In the genomic region with DNA sequence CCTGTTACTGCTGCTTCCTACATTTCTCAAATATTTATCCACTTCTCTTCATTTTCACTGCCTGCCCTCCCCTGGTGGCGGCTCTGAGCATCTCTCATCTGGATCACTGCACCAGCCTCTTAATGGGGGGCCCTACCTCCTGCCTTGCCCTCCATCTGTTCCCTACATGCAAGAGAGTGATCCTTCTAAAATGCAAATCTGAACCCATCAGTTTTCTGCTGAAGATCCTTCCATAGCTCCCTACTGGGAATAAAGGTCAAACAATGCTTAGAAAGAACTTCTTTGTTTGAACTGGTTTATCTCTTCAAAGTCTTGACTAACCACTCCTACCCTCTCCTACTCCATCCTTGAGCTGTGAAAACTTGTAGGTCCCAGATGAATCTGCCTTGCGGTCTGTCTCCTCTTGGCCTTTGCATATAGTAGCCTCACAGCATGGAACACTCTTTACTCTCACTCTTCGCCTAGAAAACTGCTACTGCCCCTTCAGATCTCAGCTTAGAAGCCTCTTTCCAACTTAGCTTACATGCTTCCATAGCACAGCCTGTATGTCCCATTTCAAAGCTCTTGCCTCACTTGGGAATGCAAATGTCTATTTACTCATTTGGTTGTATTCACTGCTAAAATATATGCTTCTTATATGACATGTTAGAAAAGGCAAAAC, we compare ENCODE assay signal across 1 cellular context.
TF ChIP-seq lines count a peak whose summit lies in the region.

No MANE protein-coding gene starts in this region.

TF ChIP-seq in GM12878, 131 proteins besides CTCF, POLR2A, EP300 and RAD21 (continued from another document):
- TF ChIP-seq, protein P1, sequence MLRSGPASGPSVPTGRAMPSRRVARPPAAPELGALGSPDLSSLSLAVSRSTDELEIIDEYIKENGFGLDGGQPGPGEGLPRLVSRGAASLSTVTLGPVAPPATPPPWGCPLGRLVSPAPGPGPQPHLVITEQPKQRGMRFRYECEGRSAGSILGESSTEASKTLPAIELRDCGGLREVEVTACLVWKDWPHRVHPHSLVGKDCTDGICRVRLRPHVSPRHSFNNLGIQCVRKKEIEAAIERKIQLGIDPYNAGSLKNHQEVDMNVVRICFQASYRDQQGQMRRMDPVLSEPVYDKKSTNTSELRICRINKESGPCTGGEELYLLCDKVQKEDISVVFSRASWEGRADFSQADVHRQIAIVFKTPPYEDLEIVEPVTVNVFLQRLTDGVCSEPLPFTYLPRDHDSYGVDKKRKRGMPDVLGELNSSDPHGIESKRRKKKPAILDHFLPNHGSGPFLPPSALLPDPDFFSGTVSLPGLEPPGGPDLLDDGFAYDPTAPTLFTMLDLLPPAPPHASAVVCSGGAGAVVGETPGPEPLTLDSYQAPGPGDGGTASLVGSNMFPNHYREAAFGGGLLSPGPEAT (IDR thresholded peaks at IDR 0.05; ENCODE audit: low read depth): no peak
- TF ChIP-seq TARDBP (IDR thresholded peaks at IDR 0.05; ENCODE audit: borderline replicate concordance): no peak
- TF ChIP-seq RFX5 (IDR thresholded peaks at IDR 0.05; ENCODE audit: low read depth, low read length): no peak
- TF ChIP-seq SMAD1 (IDR thresholded peaks at IDR 0.05; ENCODE audit: low read depth, partially characterized antibody): no peak
- TF ChIP-seq EED (IDR thresholded peaks at IDR 0.05; ENCODE audit: low read depth): no peak
- TF ChIP-seq, protein P2, sequence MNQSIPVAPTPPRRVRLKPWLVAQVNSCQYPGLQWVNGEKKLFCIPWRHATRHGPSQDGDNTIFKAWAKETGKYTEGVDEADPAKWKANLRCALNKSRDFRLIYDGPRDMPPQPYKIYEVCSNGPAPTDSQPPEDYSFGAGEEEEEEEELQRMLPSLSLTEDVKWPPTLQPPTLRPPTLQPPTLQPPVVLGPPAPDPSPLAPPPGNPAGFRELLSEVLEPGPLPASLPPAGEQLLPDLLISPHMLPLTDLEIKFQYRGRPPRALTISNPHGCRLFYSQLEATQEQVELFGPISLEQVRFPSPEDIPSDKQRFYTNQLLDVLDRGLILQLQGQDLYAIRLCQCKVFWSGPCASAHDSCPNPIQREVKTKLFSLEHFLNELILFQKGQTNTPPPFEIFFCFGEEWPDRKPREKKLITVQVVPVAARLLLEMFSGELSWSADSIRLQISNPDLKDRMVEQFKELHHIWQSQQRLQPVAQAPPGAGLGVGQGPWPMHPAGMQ (IDR thresholded peaks at IDR 0.05; ENCODE audit: borderline replicate concordance): no peak
- TF ChIP-seq RUNX3 (IDR thresholded peaks at IDR 0.05; ENCODE audit: low read length): no peak
- no peak for TF ChIP-seq LARP7 (IDR thresholded peaks at IDR 0.05)
- TF ChIP-seq, protein P3, sequence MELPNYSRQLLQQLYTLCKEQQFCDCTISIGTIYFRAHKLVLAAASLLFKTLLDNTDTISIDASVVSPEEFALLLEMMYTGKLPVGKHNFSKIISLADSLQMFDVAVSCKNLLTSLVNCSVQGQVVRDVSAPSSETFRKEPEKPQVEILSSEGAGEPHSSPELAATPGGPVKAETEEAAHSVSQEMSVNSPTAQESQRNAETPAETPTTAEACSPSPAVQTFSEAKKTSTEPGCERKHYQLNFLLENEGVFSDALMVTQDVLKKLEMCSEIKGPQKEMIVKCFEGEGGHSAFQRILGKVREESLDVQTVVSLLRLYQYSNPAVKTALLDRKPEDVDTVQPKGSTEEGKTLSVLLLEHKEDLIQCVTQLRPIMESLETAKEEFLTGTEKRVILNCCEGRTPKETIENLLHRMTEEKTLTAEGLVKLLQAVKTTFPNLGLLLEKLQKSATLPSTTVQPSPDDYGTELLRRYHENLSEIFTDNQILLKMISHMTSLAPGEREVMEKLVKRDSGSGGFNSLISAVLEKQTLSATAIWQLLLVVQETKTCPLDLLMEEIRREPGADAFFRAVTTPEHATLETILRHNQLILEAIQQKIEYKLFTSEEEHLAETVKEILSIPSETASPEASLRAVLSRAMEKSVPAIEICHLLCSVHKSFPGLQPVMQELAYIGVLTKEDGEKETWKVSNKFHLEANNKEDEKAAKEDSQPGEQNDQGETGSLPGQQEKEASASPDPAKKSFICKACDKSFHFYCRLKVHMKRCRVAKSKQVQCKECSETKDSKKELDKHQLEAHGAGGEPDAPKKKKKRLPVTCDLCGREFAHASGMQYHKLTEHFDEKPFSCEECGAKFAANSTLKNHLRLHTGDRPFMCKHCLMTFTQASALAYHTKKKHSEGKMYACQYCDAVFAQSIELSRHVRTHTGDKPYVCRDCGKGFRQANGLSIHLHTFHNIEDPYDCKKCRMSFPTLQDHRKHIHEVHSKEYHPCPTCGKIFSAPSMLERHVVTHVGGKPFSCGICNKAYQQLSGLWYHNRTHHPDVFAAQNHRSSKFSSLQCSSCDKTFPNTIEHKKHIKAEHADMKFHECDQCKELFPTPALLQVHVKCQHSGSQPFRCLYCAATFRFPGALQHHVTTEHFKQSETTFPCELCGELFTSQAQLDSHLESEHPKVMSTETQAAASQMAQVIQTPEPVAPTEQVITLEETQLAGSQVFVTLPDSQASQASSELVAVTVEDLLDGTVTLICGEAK (IDR thresholded peaks at IDR 0.05; ENCODE audit: borderline replicate concordance): no peak
- no peak for TF ChIP-seq MXI1 (IDR thresholded peaks at IDR 0.05; ENCODE audit: low read depth, low read length)
- no peak for TF ChIP-seq SUPT20H (IDR thresholded peaks at IDR 0.05; ENCODE audit: borderline replicate concordance, control insufficient read depth, low read depth, low read length)
- TF ChIP-seq SMC3 (IDR thresholded peaks at IDR 0.05; ENCODE audit: borderline replicate concordance, low read length): no peak
